9 cellular contexts compared by ENCODE assay signal in genomic region chr1:160539896-160540858, GRCh38. TPM values are rescaled to one million over a fixed set of nuclear protein-coding genes. Genes with fewer than 3 reads are reported as not detected.
DNase-seq lines count a peak whose midpoint lies in the region; ATAC-seq and TF ChIP-seq lines count a peak whose summit lies in the region.
"Had no signal": no experiment of that assay in that cellular context is flagged by ENCODE, and none has a peak within 500 bp of the region (broad histone marks: within the 10 kb centered on the region; RNA-seq: fewer than 3 reads in every experiment).

No MANE protein-coding gene starts in this region.

- intact Hi-C loops in CD8-positive, alpha-beta T cell (cut with DNase I, micrococcal nuclease): loop anchor here (2.0 to 10.0 kb wide), 5 partner anchors 19 to 195 kb away; partner anchors contain the start of genes CD84 (in 1 of the 2), COPA (in 1 of the 2) and NCSTN (in 1 of the 2)

- peak overlapping the region; percentile 95 for H3K27ac Mint-ChIP-seq in CD8-positive, alpha-beta T cell
- H3K27ac Mint-ChIP-seq in stimulated activated naive CD8-positive, alpha-beta T cell treated with anti-CD3 and anti-CD28 coated beads, Interleukin-15, Interleukin-2, amounts not matched to agents 100 ng/mL and 50 ng/mL, for 24 hours: peak overlapping the region; percentile 95

- peak overlapping the region; percentile 20 for H3K4me3 Mint-ChIP-seq in CD8-positive, alpha-beta T cell
- peak overlapping the region; percentile 67 for H3K4me3 Mint-ChIP-seq in stimulated activated naive CD8-positive, alpha-beta T cell treated with anti-CD3 and anti-CD28 coated beads, Interleukin-15, Interleukin-2, amounts not matched to agents 100 ng/mL and 50 ng/mL, for 24 hours

- H3K36me3 Mint-ChIP-seq in CD8-positive, alpha-beta T cell: peaks cover 11% of the 10 kb centered on the region
- peaks cover 33% of the 10 kb centered on the region for H3K36me3 Mint-ChIP-seq in stimulated activated naive CD8-positive, alpha-beta T cell treated with anti-CD3 and anti-CD28 coated beads, Interleukin-15, Interleukin-2, amounts not matched to agents 100 ng/mL and 50 ng/mL, for 24 hours (ENCODE audit: low read depth)

- H3K27me3 Mint-ChIP-seq in CD8-positive, alpha-beta T cell (ENCODE audit: low read depth): no peaks in the 10 kb centered on the region
- no peaks in the 10 kb centered on the region for H3K27me3 Mint-ChIP-seq in stimulated activated naive CD8-positive, alpha-beta T cell treated with anti-CD3 and anti-CD28 coated beads, Interleukin-15, Interleukin-2, amounts not matched to agents 100 ng/mL and 50 ng/mL, for 24 hours

- H3K36me3 ChIP-seq in CD8-positive, alpha-beta T cell (ENCODE audit: insufficient read depth, low read length): no peaks in the 10 kb centered on the region

- POLR2A ChIA-PET in CD8-positive, alpha-beta T cell (lab: Charles Lee): interaction anchor here (0.6 to 2.5 kb wide), 16 partner anchors 10 to 112 kb away, joined by 3 to 15 read pairs (median 4); partner anchors contain the start of gene SLAMF6
- POLR2A ChIA-PET in HEK293T (lab: Yijun Ruan, JAX): no interaction called here

- peak overlapping the region; percentile 19 for H3K4me3 ChIP-seq in CD8-positive, alpha-beta T cell (ENCODE audit: low read depth, low read length)

- CTCF ChIA-PET in CD8-positive, alpha-beta T cell (lab: Charles Lee): interaction anchor here (0.6 to 3.0 kb wide), 27 partner anchors 9 to 141 kb away, joined by 3 to 21 read pairs (median 5); partner anchors contain the start of gene SLAMF6
- CTCF ChIA-PET in HEK293T (lab: Yijun Ruan, JAX): no interaction called here

- peak overlapping the region; percentile 36 for H3K27ac ChIP-seq in CD8-positive, alpha-beta T cell (ENCODE audit: low read depth, low read length)

- H3K27me3 ChIP-seq in CD8-positive, alpha-beta T cell (ENCODE audit: insufficient read depth, low read length): no peaks in the 10 kb centered on the region

- H3K9me3 ChIP-seq in CD8-positive, alpha-beta T cell (ENCODE audit: low read length): peaks cover 3% of the 10 kb centered on the region

- H3K4me1 ChIP-seq in CD8-positive, alpha-beta T cell (ENCODE audit: insufficient read depth, low read length): peaks cover 55% of the 10 kb centered on the region

- peak; percentile 19 to 71 (median 43) for DNase-seq in CD8-positive, alpha-beta T cell
- DNase-seq in GM19240 (ENCODE audit: insufficient read length, low spot score) (peak; percentile 45), T-helper 2 cell (peak in 4 of 5 experiments; percentile 27 to 96 (median 55)), germinal center (ENCODE audit: low spot score) (peak; percentile 69), NCI-H345 treated with DMSO at 0.1 percent for 48 hours (lab: John Stamatoyannopoulos, UW; ENCODE audit: unreplicated experiment) (no peak), HEK293T (ENCODE audit: extremely low spot score) (no peak)

- peaks cover 2% of the 10 kb centered on the region for H3K9me3 Mint-ChIP-seq in CD8-positive, alpha-beta T cell
- peaks cover 12% of the 10 kb centered on the region for H3K9me3 Mint-ChIP-seq in stimulated activated naive CD8-positive, alpha-beta T cell treated with anti-CD3 and anti-CD28 coated beads, Interleukin-15, Interleukin-2, amounts not matched to agents 100 ng/mL and 50 ng/mL, for 24 hours

- H3K4me1 Mint-ChIP-seq in CD8-positive, alpha-beta T cell (ENCODE audit: low read depth): peaks cover 57% of the 10 kb centered on the region
- peaks cover 78% of the 10 kb centered on the region for H3K4me1 Mint-ChIP-seq in stimulated activated naive CD8-positive, alpha-beta T cell treated with anti-CD3 and anti-CD28 coated beads, Interleukin-15, Interleukin-2, amounts not matched to agents 100 ng/mL and 50 ng/mL, for 24 hours (ENCODE audit: low read depth)

- ATAC-seq in CD8-positive, alpha-beta T cell: peak; percentile 91
- ATAC-seq in HG03378 (IDR thresholded peaks at IDR 0.05; ENCODE audit: unreplicated experiment): peak; percentile 85

- no peak for TF ChIP-seq CTCF in CD8-positive, alpha-beta T cell (IDR thresholded peaks at IDR 0.05)

TF ChIP-seq in HEK293T, 16 proteins besides CTCF, POLR2A, EP300 and RAD21:
- TF ChIP-seq SP1 (IDR thresholded peaks at IDR 0.05) (no peak), TARDBP (IDR thresholded peaks at IDR 0.05) (no peak), SUZ12 (IDR thresholded peaks at IDR 0.05) (no peak), ARNT (IDR thresholded peaks at IDR 0.05) (no peak), ZNF384 (IDR thresholded peaks at IDR 0.05) (no peak), PKNOX1 (IDR thresholded peaks at IDR 0.05) (no peak), NFRKB (IDR thresholded peaks at IDR 0.05) (no peak), FOXK2 (IDR thresholded peaks at IDR 0.05) (no peak), CTBP1 (IDR thresholded peaks at IDR 0.05; ENCODE audit: borderline replicate concordance) (no peak), ELF4 (IDR thresholded peaks at IDR 0.05) (no peak), HDGF (IDR thresholded peaks at IDR 0.05; ENCODE audit: borderline replicate concordance) (no peak), LEF1 (IDR thresholded peaks at IDR 0.05; ENCODE audit: borderline replicate concordance) (no peak)

RNA-seq across cellular contexts. Expression of gene SLAMF6, which starts 17.1 kb away (rescaled TPM):
- total RNA-seq in CD8-positive, alpha-beta T cell: 1 to 10 TPM; 4.6 to 5.2 TPM
- total RNA-seq: epithelial cell of proximal tubule had no signal

RNA-seq across cellular contexts. Expression of gene CD84, which starts 39.1 kb away (rescaled TPM):
- total RNA-seq in CD8-positive, alpha-beta T cell: 10 to 100 TPM; 28.3 to 31.7 TPM
- total RNA-seq: epithelial cell of proximal tubule had no signal

Comparison
In these comparisons a context has a peak if more than half of its experiments do, and no peak if none do; other contexts are left out.
1. DNase-seq: peak in CD8-positive, alpha-beta T cell (7 of 7), GM19240 (single experiment), T-helper 2 cell (4 of 5) and germinal center (single experiment); none in NCI-H345 treated with DMSO at 0.1 percent for 48 hours (single experiment) and HEK293T (single experiment).